Comparison of ENCODE assay signal across 1 cellular context in the genomic region with DNA sequence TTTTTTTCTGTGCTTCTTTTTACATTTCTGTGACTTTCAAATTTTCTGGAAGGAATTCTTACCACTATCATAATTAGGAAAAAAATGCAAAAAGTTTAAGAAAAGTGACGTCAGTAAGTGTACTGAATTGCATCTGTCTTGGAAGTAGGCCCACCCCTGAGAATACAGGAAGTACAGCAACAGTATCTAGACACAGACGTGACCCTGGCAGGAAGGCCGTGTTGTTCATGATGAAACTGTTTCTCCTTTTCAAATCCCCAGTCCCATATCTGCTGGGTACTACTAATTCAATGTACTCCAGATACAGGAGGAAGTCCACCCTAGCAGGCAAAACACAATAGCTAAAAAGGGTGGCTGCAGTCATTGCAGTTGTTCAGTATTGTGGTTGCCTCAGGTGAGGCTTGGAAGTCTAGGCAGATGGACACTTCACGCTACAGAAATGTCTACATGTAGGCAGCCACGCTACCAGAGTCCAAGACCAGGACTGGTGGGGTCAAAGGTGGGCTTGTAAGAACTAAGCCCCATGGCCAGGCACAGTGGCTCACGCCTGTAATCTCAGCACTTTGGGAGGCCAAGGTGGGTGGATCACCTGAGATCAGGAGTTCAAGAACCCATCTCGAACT.
TF ChIP-seq lines count a peak whose summit lies in the region.

No MANE protein-coding gene starts in this region.

TF ChIP-seq in SK-N-SH, 30 proteins besides CTCF, POLR2A, EP300 and RAD21 (continued from another document):
- no peak for TF ChIP-seq REST (IDR thresholded peaks at IDR 0.05; ENCODE audit: low read depth, low read length)
- TF ChIP-seq MEF2A (IDR thresholded peaks at IDR 0.05; ENCODE audit: borderline replicate concordance, low read depth): no peak
- no peak for TF ChIP-seq FOSL2 (IDR thresholded peaks at IDR 0.05; ENCODE audit: borderline replicate concordance, low read depth)
- TF ChIP-seq IRF3 (IDR thresholded peaks at IDR 0.05; ENCODE audit: low read depth, low read length): no peak
- no peak for TF ChIP-seq NFIC (IDR thresholded peaks at IDR 0.05; ENCODE audit: borderline replicate concordance)
- TF ChIP-seq, protein P1, sequence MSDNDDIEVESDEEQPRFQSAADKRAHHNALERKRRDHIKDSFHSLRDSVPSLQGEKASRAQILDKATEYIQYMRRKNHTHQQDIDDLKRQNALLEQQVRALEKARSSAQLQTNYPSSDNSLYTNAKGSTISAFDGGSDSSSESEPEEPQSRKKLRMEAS (IDR thresholded peaks at IDR 0.05; ENCODE audit: low read depth): no peak
- no peak for TF ChIP-seq YY1 (IDR thresholded peaks at IDR 0.05; ENCODE audit: low read depth)
- TF ChIP-seq SIN3A (IDR thresholded peaks at IDR 0.05; ENCODE audit: borderline replicate concordance, low read depth, low read length): no peak
- TF ChIP-seq, protein P2, sequence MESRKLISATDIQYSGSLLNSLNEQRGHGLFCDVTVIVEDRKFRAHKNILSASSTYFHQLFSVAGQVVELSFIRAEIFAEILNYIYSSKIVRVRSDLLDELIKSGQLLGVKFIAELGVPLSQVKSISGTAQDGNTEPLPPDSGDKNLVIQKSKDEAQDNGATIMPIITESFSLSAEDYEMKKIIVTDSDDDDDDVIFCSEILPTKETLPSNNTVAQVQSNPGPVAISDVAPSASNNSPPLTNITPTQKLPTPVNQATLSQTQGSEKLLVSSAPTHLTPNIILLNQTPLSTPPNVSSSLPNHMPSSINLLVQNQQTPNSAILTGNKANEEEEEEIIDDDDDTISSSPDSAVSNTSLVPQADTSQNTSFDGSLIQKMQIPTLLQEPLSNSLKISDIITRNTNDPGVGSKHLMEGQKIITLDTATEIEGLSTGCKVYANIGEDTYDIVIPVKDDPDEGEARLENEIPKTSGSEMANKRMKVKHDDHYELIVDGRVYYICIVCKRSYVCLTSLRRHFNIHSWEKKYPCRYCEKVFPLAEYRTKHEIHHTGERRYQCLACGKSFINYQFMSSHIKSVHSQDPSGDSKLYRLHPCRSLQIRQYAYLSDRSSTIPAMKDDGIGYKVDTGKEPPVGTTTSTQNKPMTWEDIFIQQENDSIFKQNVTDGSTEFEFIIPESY (IDR thresholded peaks at IDR 0.05; ENCODE audit: borderline replicate concordance, low read depth): no peak
- no peak for TF ChIP-seq GABPA (IDR thresholded peaks at IDR 0.05; ENCODE audit: low read depth)
- TF ChIP-seq, protein P3, sequence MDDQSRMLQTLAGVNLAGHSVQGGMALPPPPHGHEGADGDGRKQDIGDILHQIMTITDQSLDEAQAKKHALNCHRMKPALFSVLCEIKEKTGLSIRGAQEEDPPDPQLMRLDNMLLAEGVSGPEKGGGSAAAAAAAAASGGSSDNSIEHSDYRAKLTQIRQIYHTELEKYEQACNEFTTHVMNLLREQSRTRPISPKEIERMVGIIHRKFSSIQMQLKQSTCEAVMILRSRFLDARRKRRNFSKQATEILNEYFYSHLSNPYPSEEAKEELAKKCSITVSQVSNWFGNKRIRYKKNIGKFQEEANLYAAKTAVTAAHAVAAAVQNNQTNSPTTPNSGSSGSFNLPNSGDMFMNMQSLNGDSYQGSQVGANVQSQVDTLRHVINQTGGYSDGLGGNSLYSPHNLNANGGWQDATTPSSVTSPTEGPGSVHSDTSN (IDR thresholded peaks at IDR 0.05): no peak
- no peak for TF ChIP-seq EZH2phosphoT487 (IDR thresholded peaks at IDR 0.05; ENCODE audit: borderline replicate concordance, low read depth)
- TF ChIP-seq TCF12 (IDR thresholded peaks at IDR 0.05): no peak
- TF ChIP-seq, protein P4, sequence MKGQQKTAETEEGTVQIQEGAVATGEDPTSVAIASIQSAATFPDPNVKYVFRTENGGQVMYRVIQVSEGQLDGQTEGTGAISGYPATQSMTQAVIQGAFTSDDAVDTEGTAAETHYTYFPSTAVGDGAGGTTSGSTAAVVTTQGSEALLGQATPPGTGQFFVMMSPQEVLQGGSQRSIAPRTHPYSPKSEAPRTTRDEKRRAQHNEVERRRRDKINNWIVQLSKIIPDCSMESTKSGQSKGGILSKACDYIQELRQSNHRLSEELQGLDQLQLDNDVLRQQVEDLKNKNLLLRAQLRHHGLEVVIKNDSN (IDR thresholded peaks at IDR 0.05; ENCODE audit: borderline replicate concordance, low read depth): no peak
- no peak for TF ChIP-seq ELF1 (IDR thresholded peaks at IDR 0.05)
- TF ChIP-seq POLR2AphosphoS5 (IDR thresholded peaks at IDR 0.05; ENCODE audit: low read depth, low read length): no peak
